Comparison of ENCODE assay signal across 8 cellular contexts in the genomic region with DNA sequence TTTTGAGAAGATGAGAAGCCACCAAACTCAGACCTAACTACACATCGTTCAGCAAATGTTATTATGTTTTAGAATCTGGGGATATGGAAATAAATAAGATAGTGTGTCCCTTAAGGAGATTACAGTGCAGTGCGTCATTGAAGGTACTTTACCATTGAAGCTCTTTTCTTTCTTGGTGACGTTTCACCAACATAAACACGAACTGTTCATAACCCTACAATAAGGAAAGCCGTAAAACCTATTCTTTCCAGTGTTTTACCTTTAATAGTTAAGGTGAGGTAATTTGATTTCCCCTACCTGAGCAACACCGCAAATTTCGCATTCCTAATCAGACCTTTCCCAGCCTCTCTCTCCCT. TPM values are rescaled to one million over a fixed set of nuclear protein-coding genes. Genes with fewer than 3 reads are reported as not detected.
A peak's percentile ranks its signal among the peaks of the same experiment; 100 is the strongest.
DNase-seq lines count a peak whose midpoint lies in the region; ATAC-seq and TF ChIP-seq lines count a peak whose summit lies in the region.

No MANE protein-coding gene starts in this region.

- no peaks in the 10 kb centered on the region for H3K9me3 ChIP-seq in skeletal muscle tissue (ENCODE audit: control insufficient read depth in 3 of 3, low read length in 3 of 3)

- H3K27me3 Mint-ChIP-seq in activated CD8-positive, alpha-beta memory T cell treated with anti-CD3 and anti-CD28 coated beads, Interleukin-2, amount 10 ng/mL, durations not matched to agents 7 days and 5 days: peaks cover 13% of the 10 kb centered on the region

- H3K27ac ChIP-seq in RWPE1: peak overlapping the region; percentile 82
- no peak overlapping the region for H3K27ac ChIP-seq in skeletal muscle tissue (ENCODE audit: low read depth, low read length)
- no peak overlapping the region for H3K27ac ChIP-seq in caudate nucleus (ENCODE audit: low read depth, low read length)

- POLR2A ChIA-PET in RWPE1 (lab: Yijun Ruan, JAX; ENCODE audit: low non-redundant PET): no interaction called here

- peaks cover 7 to 8% (median 7%) of the 10 kb centered on the region in 3 donors for H3K4me1 ChIP-seq in skeletal muscle tissue (ENCODE audit: control insufficient read depth in 3 of 3, insufficient read depth in 3 of 3, low read length in 3 of 3)

- peak overlapping the region; percentile 99 for H3K27ac Mint-ChIP-seq in activated CD8-positive, alpha-beta memory T cell treated with anti-CD3 and anti-CD28 coated beads, Interleukin-2, amount 10 ng/mL, durations not matched to agents 7 days and 5 days

- CTCF ChIA-PET in activated CD8-positive, alpha-beta memory T cell treated with anti-CD3 and anti-CD28 coated beads, Interleukin-2, amount 10 ng/mL, durations not matched to agents 7 days and 5 days (lab: Charles Lee): interaction anchor here (0.9 to 2.3 kb wide), 7 partner anchors 9 to 242 kb away, joined by 3 to 11 read pairs (median 6); no protein-coding TSS in a partner anchor
- CTCF ChIA-PET in RWPE1 (lab: Yijun Ruan, JAX): no interaction called here

- peaks cover 0 to 9% (median 4%) of the 10 kb centered on the region in 3 donors for H3K36me3 ChIP-seq in skeletal muscle tissue (ENCODE audit: control insufficient read depth in 3 of 3, insufficient read depth in 3 of 3, low read length in 3 of 3)

- H3K4me1 Mint-ChIP-seq in activated CD8-positive, alpha-beta memory T cell treated with anti-CD3 and anti-CD28 coated beads, Interleukin-2, amount 10 ng/mL, durations not matched to agents 7 days and 5 days: peaks cover 20% of the 10 kb centered on the region

- ATAC-seq in activated CD8-positive, alpha-beta memory T cell treated with anti-CD3 and anti-CD28 coated beads, Interleukin-2, amount 10 ng/mL, durations not matched to agents 7 days and 5 days: peak; percentile 10

- H3K27me3 ChIP-seq in skeletal muscle tissue (ENCODE audit: control insufficient read depth in 3 of 3, insufficient read depth in 3 of 3, low read length in 3 of 3): no peaks in the 10 kb centered on the region

- H3K36me3 Mint-ChIP-seq in activated CD8-positive, alpha-beta memory T cell treated with anti-CD3 and anti-CD28 coated beads, Interleukin-2, amount 10 ng/mL, durations not matched to agents 7 days and 5 days: peaks cover 15% of the 10 kb centered on the region

- H3K9me3 Mint-ChIP-seq in activated CD8-positive, alpha-beta memory T cell treated with anti-CD3 and anti-CD28 coated beads, Interleukin-2, amount 10 ng/mL, durations not matched to agents 7 days and 5 days (ENCODE audit: low read depth): no peaks in the 10 kb centered on the region

- H3K4me3 Mint-ChIP-seq in activated CD8-positive, alpha-beta memory T cell treated with anti-CD3 and anti-CD28 coated beads, Interleukin-2, amount 10 ng/mL, durations not matched to agents 7 days and 5 days: peak overlapping the region; percentile 99

- DNase-seq in activated CD8-positive, alpha-beta memory T cell treated with anti-CD3 and anti-CD28 coated beads, Interleukin-2, amount 10 ng/mL, durations not matched to agents 7 days and 5 days: no peak
- no peak for DNase-seq in activated CD8-positive, alpha-beta memory T cell treated with anti-CD3 and anti-CD28 coated beads, Interleukin-2, amount 50 U/mL, for 4 hours
- DNase-seq in RWPE1 (ENCODE audit: low spot score): no peak
- DNase-seq in fibroblast of the aortic adventitia (ENCODE audit: low read depth): no peak
- no peak for DNase-seq in cerebellar cortex (ENCODE audit: low spot score)
- no peak for DNase-seq in NCI-H1436 treated with DMSO at 0.1 percent for 48 hours (lab: John Stamatoyannopoulos, UW)
- DNase-seq in caudate nucleus (lab: John Stamatoyannopoulos, UW): no peak

- TF ChIP-seq CTCF in RWPE1 (conservative IDR thresholded peaks at IDR 0.05; ENCODE audit: low read depth): peak; percentile 17; the same call in 1 of the 2 replicates
- no peak for TF ChIP-seq CTCF in fibroblast of the aortic adventitia (IDR thresholded peaks at IDR 0.05; ENCODE audit: insufficient read depth, low read length)

- H3K4me3 ChIP-seq in fibroblast of the aortic adventitia (ENCODE audit: low read depth, low read length) (peak overlapping the region; percentile 95), skeletal muscle tissue (ENCODE audit: low read length in 3 of 3) (peak overlapping the region; percentile 90 to 99 (median 94))

- peak overlapping the region; percentile 80 to 95 (median 91) for H3K9ac ChIP-seq in skeletal muscle tissue (ENCODE audit: low read depth in 1 of 3, low read length in 3 of 3)

RNA-seq across cellular contexts. Expression of a gene that starts 0.8 kb away (rescaled TPM):
- 10 to 100 TPM; 40.8 to 47.8 TPM for total RNA-seq in activated CD8-positive, alpha-beta memory T cell treated with anti-CD3 and anti-CD28 coated beads, Interleukin-2, amount 10 ng/mL, durations not matched to agents 7 days and 5 days
- total RNA-seq in fibroblast of the aortic adventitia (ENCODE audit: low replicate concordance): 21.1 and 36.0 TPM in 2 replicates
- total RNA-seq in skeletal muscle tissue: 54.3 TPM
